17 cellular contexts compared by ENCODE assay signal in genomic region chr15:67646847-67647246, GRCh38.
DNase-seq lines count a peak whose midpoint lies in the region; ATAC-seq, FAIRE-seq and TF ChIP-seq lines count a peak whose summit lies in the region.
"Had no signal": no experiment of that assay in that cellular context is flagged by ENCODE, and none has a peak within 500 bp of the region (broad histone marks: within the 10 kb centered on the region; RNA-seq: fewer than 3 reads in every experiment).

No MANE protein-coding gene starts in this region.

- H3K27ac ChIP-seq in HepG2 (ENCODE audit: extremely low read length, insufficient read depth, low read length) (no peak overlapping the region), right lobe of liver (no peak overlapping the region), HEK293 (ENCODE audit: extremely low read depth, low read depth, low read length) (no peak overlapping the region)
- H3K27ac ChIP-seq: BLaER1 treated with 17β-estradiol and CSF1 and Interleukin-3, amounts not matched to agents 10 nM and 100 nM; C4-2B had no signal

- CTCF ChIA-PET in HepG2 (lab: Yijun Ruan, JAX; ENCODE audit: low intra/inter-chr PET ratio, low total read pairs), result no interaction called here
- CTCF ChIA-PET in HEK293 (lab: Yijun Ruan, JAX), result no interaction called here

- H3K27me3 ChIP-seq in HepG2 (ENCODE audit: control insufficient read depth in 1 of 2, insufficient read depth in 2 of 2, low read length in 2 of 2) (no peaks in the 10 kb centered on the region), right lobe of liver (no peaks in the 10 kb centered on the region)
- H3K27me3 ChIP-seq: BLaER1 treated with 17β-estradiol and CSF1 and Interleukin-3, amounts not matched to agents 10 nM and 100 nM had no signal

- H3K4me2 ChIP-seq in HepG2 (ENCODE audit: low read depth, low read length), result no peak overlapping the region
- H3K4me2 ChIP-seq: BLaER1 treated with 17β-estradiol and CSF1 and Interleukin-3, amounts not matched to agents 10 nM and 100 nM had no signal

- in situ Hi-C loops in HepG2 (cut with HindIII; ENCODE audit: extremely low pct_ligation_motif_present, low pct_unique_long_range_greater_than_20kb) (no loop called here), GM13976 (cut with MboI; ENCODE audit: low sequenced_read_pairs, unreplicated experiment) (no loop called here)

- TF ChIP-seq RAD21 in HepG2 (CRISPR knock-in tag; IDR thresholded peaks at IDR 0.05), result no peak

- no TSS peak for BruUV-seq in HepG2 (replicated peaks; lab: Mats Ljungman, UMichigan)

- TF ChIP-seq CTCF in HepG2 (CRISPR knock-in tag; IDR thresholded peaks at IDR 0.05) (no peak), right lobe of liver (IDR thresholded peaks at IDR 0.05) (no peak), HEK293 (tag by site-specific recombination; IDR thresholded peaks at IDR 0.05) (no peak), GM13976 (IDR thresholded peaks at IDR 0.05; ENCODE audit: borderline replicate concordance, control extremely low read depth, extremely low read depth, insufficient read depth, missing control alignments) (no peak)

- H3K36me3 ChIP-seq in HepG2 (replicated peaks in 1 of 2; ENCODE audit: control insufficient read depth in 1 of 2, insufficient read depth in 2 of 2, low read length in 2 of 2) (0 out of 5 replicates have a peak, but pooled peaks cover 0 to 4% of the 10 kb centered on the region in 2 experiments), right lobe of liver (no peaks in the 10 kb centered on the region), HEK293 (ENCODE audit: control insufficient read depth in 2 of 2, insufficient read depth in 1 of 2, low read length in 2 of 2) (peaks cover 0 to 10% of the 10 kb centered on the region in 2 experiments; a peak in 1 of 3 replicates)

- no peak for FAIRE-seq in HepG2 (lab: Jason Lieb, UNC)
- FAIRE-seq: D721Med, GM18507 had no signal

- H4K20me1 ChIP-seq in HepG2 (ENCODE audit: insufficient read depth, low read length), result no peaks in the 10 kb centered on the region
- H4K20me1 ChIP-seq: BLaER1 treated with 17β-estradiol and CSF1 and Interleukin-3, amounts not matched to agents 10 nM and 100 nM had no signal

- POLR2A ChIA-PET in HepG2 (lab: Yijun Ruan, JAX), result no interaction called here
- POLR2A ChIA-PET in HEK293 (lab: Yijun Ruan, JAX), result no interaction called here

- H2AFZ ChIP-seq in HepG2 (ENCODE audit: low read length), result no peak overlapping the region

- H3K4me3 ChIP-seq in HepG2 (replicated peaks in 1 of 3; ENCODE audit: insufficient read depth in 1 of 3, low read depth in 2 of 3, low read length in 3 of 3) (no peak overlapping the region), right lobe of liver (no peak overlapping the region), HEK293 (ENCODE audit: low read depth, low read length) (no peak overlapping the region)
- H3K4me3 ChIP-seq: BLaER1 treated with 17β-estradiol and CSF1 and Interleukin-3, amounts not matched to agents 10 nM and 100 nM had no signal

- H3K4me1 ChIP-seq in HepG2 (ENCODE audit: insufficient read depth, low read length), result peaks cover 4% of the 10 kb centered on the region; the same call in 1 of the 2 replicates
- no peaks in the 10 kb centered on the region for H3K4me1 ChIP-seq in right lobe of liver
- H3K4me1 ChIP-seq in HEK293 (ENCODE audit: control insufficient read depth, insufficient read depth, low read length), result peaks cover 1% of the 10 kb centered on the region; the same call in 1 of the 2 replicates
- H3K4me1 ChIP-seq: Caco-2 had no signal

- intact Hi-C loops in HepG2 (cut with micrococcal nuclease; ENCODE audit: unreplicated experiment) (no loop called here), right lobe of liver (cut with DNase I) (no loop called here)

- TF ChIP-seq EP300 in HepG2 (IDR thresholded peaks at IDR 0.05; ENCODE audit: low read depth in 2 of 2, low read length in 2 of 2), result no peak
- TF ChIP-seq EP300 in HepG2 (CRISPR knock-in tag; IDR thresholded peaks at IDR 0.05; ENCODE audit: borderline replicate concordance), result no peak

- no peak for ATAC-seq in HepG2
- ATAC-seq in right lobe of liver, result no peak
- ATAC-seq: CD8-positive, alpha-beta T cell had no signal

- DNase-seq in HepG2 (ENCODE audit: low spot score) (no peak), right lobe of liver (no peak), GM13976 (ENCODE audit: low spot score) (no peak), NCI-H226 (no peak)
- DNase-seq: 8988T; AML-193; Caco-2; Calu3; CD4-positive, alpha-beta T cell; CD8-positive, alpha-beta T cell; DMS79 treated with DMSO at 0.1 percent for 48 hours; GF-D8 had no signal

- H3K9ac ChIP-seq in HepG2 (ENCODE audit: insufficient read depth, low read depth, low read length), result no peak overlapping the region
- H3K9ac ChIP-seq: BLaER1 treated with 17β-estradiol and CSF1 and Interleukin-3, amounts not matched to agents 10 nM and 100 nM had no signal

- no peak for TF ChIP-seq POLR2A in HepG2 (IDR thresholded peaks at IDR 0.05; ENCODE audit: insufficient read depth in 1 of 2, low read depth in 2 of 2, low read length in 2 of 2)
- TF ChIP-seq POLR2A in right lobe of liver (IDR thresholded peaks at IDR 0.05), result no peak

- no peaks in the 10 kb centered on the region for H3K79me2 ChIP-seq in HepG2 (ENCODE audit: insufficient read depth, low read length)

- H3K9me3 ChIP-seq in HepG2 (ENCODE audit: low read length), result no peaks in the 10 kb centered on the region
- H3K9me3 ChIP-seq in right lobe of liver, result no peaks in the 10 kb centered on the region
- H3K9me3 ChIP-seq in HEK293 (ENCODE audit: control insufficient read depth, insufficient read depth, low read depth, low read length), result no peaks in the 10 kb centered on the region
- H3K9me3 ChIP-seq: Caco-2 had no signal

- WGBS in HepG2 (ENCODE audit: low lambda C conversion rate), result 91% methylated on average over 2 of the region's 2 CpGs
- 45% methylated on average over 2 of the region's 2 CpGs for WGBS in right lobe of liver (ENCODE audit: insufficient coverage, low coverage, low lambda C conversion rate, missing lambda C conversion rate)

TF ChIP-seq in HepG2, 621 proteins besides CTCF, POLR2A, EP300 and RAD21:
- TF ChIP-seq ATF7 (IDR thresholded peaks at IDR 0.05) (peak; percentile 93), ATF7 (CRISPR knock-in tag; IDR thresholded peaks at IDR 0.05) (no peak), PITX1 (CRISPR knock-in tag; IDR thresholded peaks at IDR 0.05) (no peak), ZNF136 (CRISPR knock-in tag; IDR thresholded peaks at IDR 0.05; ENCODE audit: low read depth) (no peak), TCF7L2 (IDR thresholded peaks at IDR 0.05; ENCODE audit: low read depth, low read length) (no peak), ZNF562 (CRISPR knock-in tag; IDR thresholded peaks at IDR 0.05; ENCODE audit: borderline replicate concordance) (no peak)

TF ChIP-seq in HEK293, 187 proteins besides CTCF, POLR2A, EP300 and RAD21:
- TF ChIP-seq ZNF169 (tag by site-specific recombination; IDR thresholded peaks at IDR 0.05) (no peak), ATF2 (tag by site-specific recombination; IDR thresholded peaks at IDR 0.05; ENCODE audit: low read depth) (peak; percentile 83), KLF1 (tag by site-specific recombination; IDR thresholded peaks at IDR 0.05) (no peak)

Comparison
In these comparisons a context has a peak if more than half of its experiments do, and no peak if none do; other contexts are left out.
1. Of the 63 proteins assayed by ChIP-seq in both HepG2 and HEK293: peak only in HepG2: none; only in HEK293: ATF2; in both: none; in neither: 62.